Comparison of ENCODE assay signal across 1 cellular context in genomic region chr7:27099839-27100225, GRCh38.
TF ChIP-seq lines count a peak whose summit lies in the region.

No MANE protein-coding gene starts in this region.

TF ChIP-seq in endothelial cell of umbilical vein, 7 proteins besides CTCF, POLR2A, EP300 and RAD21:
- no peak for TF ChIP-seq JUN (IDR thresholded peaks at IDR 0.05; ENCODE audit: borderline replicate concordance, insufficient read depth, insufficient read length, low read depth)
- TF ChIP-seq POLR2AphosphoS5 (IDR thresholded peaks at IDR 0.05; ENCODE audit: insufficient read depth, low read depth, low read length) = no peak
- no peak for TF ChIP-seq MYC (IDR thresholded peaks at IDR 0.05; ENCODE audit: low read depth, low read length)
- no peak for TF ChIP-seq FOS (IDR thresholded peaks at IDR 0.05; ENCODE audit: borderline replicate concordance, insufficient read depth, low read length)
